ENCODE assay signal across 1 cellular context in the genomic region with DNA sequence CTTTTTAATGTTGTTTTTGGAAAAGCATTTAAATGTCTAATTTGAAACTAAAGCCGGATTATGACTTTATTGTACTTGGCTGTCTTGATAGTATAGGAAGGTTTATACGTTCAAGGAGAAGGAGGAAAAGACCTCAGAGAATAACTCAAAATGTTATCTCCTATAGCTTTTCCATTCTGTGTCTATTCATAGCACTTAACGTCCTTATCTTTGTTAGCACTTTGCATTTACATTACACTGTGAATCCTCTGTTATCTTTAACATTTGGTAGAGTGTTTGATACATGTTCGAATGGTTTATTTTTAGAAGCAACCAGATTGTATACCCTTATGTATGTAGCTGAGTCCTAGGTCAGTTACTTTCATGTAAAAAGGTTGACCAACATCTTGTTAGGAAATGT.
TF ChIP-seq lines count a peak whose summit lies in the region.

No MANE protein-coding gene starts in this region.

TF ChIP-seq in K562, 482 proteins besides CTCF, POLR2A, EP300 and RAD21 (continues in another document):
- no peak for TF ChIP-seq ZNF444 (CRISPR knock-in tag; IDR thresholded peaks at IDR 0.05)
- no peak; the same call in 1 of the 2 replicates for TF ChIP-seq CREM (IDR thresholded peaks at IDR 0.05; ENCODE audit: low read depth)
- TF ChIP-seq LARP7 (IDR thresholded peaks at IDR 0.05), result no peak
- TF ChIP-seq PHF20 (IDR thresholded peaks at IDR 0.05; ENCODE audit: partially characterized antibody), result no peak
- no peak for TF ChIP-seq BACH1 (tag; IDR thresholded peaks at IDR 0.05)
- no peak for TF ChIP-seq FOXK1 (CRISPR knock-in tag; IDR thresholded peaks at IDR 0.05; ENCODE audit: borderline replicate concordance)
- TF ChIP-seq OTX1 (CRISPR knock-in tag; IDR thresholded peaks at IDR 0.05), result no peak
- TF ChIP-seq ZNF3 (CRISPR knock-in tag; IDR thresholded peaks at IDR 0.05), result no peak
- TF ChIP-seq ZSCAN29 (IDR thresholded peaks at IDR 0.05), result no peak
- no peak for TF ChIP-seq SP1 (CRISPR knock-in tag; IDR thresholded peaks at IDR 0.05)
- TF ChIP-seq, protein P1, sequence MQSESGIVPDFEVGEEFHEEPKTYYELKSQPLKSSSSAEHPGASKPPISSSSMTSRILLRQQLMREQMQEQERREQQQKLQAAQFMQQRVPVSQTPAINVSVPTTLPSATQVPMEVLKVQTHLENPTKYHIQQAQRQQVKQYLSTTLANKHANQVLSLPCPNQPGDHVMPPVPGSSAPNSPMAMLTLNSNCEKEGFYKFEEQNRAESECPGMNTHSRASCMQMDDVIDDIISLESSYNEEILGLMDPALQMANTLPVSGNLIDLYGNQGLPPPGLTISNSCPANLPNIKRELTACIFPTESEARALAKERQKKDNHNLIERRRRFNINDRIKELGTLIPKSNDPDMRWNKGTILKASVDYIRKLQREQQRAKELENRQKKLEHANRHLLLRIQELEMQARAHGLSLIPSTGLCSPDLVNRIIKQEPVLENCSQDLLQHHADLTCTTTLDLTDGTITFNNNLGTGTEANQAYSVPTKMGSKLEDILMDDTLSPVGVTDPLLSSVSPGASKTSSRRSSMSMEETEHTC (IDR thresholded peaks at IDR 0.05), result no peak
- no peak for TF ChIP-seq MBD1 (CRISPR knock-in tag; IDR thresholded peaks at IDR 0.05)
- TF ChIP-seq, protein P2, sequence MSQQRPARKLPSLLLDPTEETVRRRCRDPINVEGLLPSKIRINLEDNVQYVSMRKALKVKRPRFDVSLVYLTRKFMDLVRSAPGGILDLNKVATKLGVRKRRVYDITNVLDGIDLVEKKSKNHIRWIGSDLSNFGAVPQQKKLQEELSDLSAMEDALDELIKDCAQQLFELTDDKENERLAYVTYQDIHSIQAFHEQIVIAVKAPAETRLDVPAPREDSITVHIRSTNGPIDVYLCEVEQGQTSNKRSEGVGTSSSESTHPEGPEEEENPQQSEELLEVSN (IDR thresholded peaks at IDR 0.05; ENCODE audit: borderline replicate concordance in 1 of 2, extremely low read depth in 1 of 2, insufficient read depth in 1 of 2, insufficient read length in 1 of 2, low read depth in 1 of 2, low read length in 1 of 2, poor library complexity in 1 of 2, severe bottlenecking in 1 of 2), result no peak
- no peak for TF ChIP-seq ZNF347 (CRISPR knock-in tag; IDR thresholded peaks at IDR 0.05; ENCODE audit: low read depth)
- no peak for TF ChIP-seq ASH1L (IDR thresholded peaks at IDR 0.05; ENCODE audit: borderline replicate concordance, low read depth, partially characterized antibody)
- TF ChIP-seq ZNF445 (CRISPR knock-in tag; IDR thresholded peaks at IDR 0.05; ENCODE audit: low read depth), result no peak
- no peak for TF ChIP-seq ZNF212 (CRISPR knock-in tag; IDR thresholded peaks at IDR 0.05)
- TF ChIP-seq ZNF398 (CRISPR knock-in tag; IDR thresholded peaks at IDR 0.05), result no peak
- TF ChIP-seq CBFB (CRISPR knock-in tag; IDR thresholded peaks at IDR 0.05), result no peak
- no peak for TF ChIP-seq ZNF133 (CRISPR knock-in tag; IDR thresholded peaks at IDR 0.05)
- no peak for TF ChIP-seq MBD2 (IDR thresholded peaks at IDR 0.05; ENCODE audit: borderline replicate concordance, low read depth)
- no peak for TF ChIP-seq EZH2 (IDR thresholded peaks at IDR 0.05; ENCODE audit: borderline replicate concordance, low read depth, low read length)
- no peak for TF ChIP-seq CEBPB (tag; IDR thresholded peaks at IDR 0.05)
- no peak for TF ChIP-seq MXD1 (CRISPR knock-in tag; IDR thresholded peaks at IDR 0.05; ENCODE audit: borderline replicate concordance, poor library complexity, severe bottlenecking)
- TF ChIP-seq KAT7 (CRISPR knock-in tag; IDR thresholded peaks at IDR 0.05; ENCODE audit: borderline replicate concordance), result no peak
- no peak for TF ChIP-seq ZNF655 (CRISPR knock-in tag; IDR thresholded peaks at IDR 0.05)
- TF ChIP-seq, protein P3, sequence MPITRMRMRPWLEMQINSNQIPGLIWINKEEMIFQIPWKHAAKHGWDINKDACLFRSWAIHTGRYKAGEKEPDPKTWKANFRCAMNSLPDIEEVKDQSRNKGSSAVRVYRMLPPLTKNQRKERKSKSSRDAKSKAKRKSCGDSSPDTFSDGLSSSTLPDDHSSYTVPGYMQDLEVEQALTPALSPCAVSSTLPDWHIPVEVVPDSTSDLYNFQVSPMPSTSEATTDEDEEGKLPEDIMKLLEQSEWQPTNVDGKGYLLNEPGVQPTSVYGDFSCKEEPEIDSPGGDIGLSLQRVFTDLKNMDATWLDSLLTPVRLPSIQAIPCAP (CRISPR knock-in tag; IDR thresholded peaks at IDR 0.05; ENCODE audit: borderline replicate concordance), result no peak
- no peak for TF ChIP-seq ATF7 (IDR thresholded peaks at IDR 0.05)
- peak; percentile 77 for TF ChIP-seq SMARCA4 (IDR thresholded peaks at IDR 0.05)
- no peak for TF ChIP-seq MTF1 (CRISPR knock-in tag; IDR thresholded peaks at IDR 0.05; ENCODE audit: borderline replicate concordance)
- TF ChIP-seq KLF10 (CRISPR knock-in tag; IDR thresholded peaks at IDR 0.05), result no peak
- TF ChIP-seq E2F3 (CRISPR knock-in tag; IDR thresholded peaks at IDR 0.05), result no peak
- TF ChIP-seq RERE (CRISPR knock-in tag; IDR thresholded peaks at IDR 0.05; ENCODE audit: borderline replicate concordance), result no peak
- no peak for TF ChIP-seq CHAMP1 (IDR thresholded peaks at IDR 0.05)
- no peak for TF ChIP-seq FUS (optimal IDR thresholded peaks at IDR 0.05; ENCODE audit: low read depth, low read length)
- no peak for TF ChIP-seq NFE2L1 (tag; IDR thresholded peaks at IDR 0.05; ENCODE audit: borderline replicate concordance, low read depth)
- TF ChIP-seq MEF2A (IDR thresholded peaks at IDR 0.05; ENCODE audit: control insufficient read depth, low read depth, low read length), result peak; percentile 98
- no peak for TF ChIP-seq HMG20A (CRISPR knock-in tag; conservative IDR thresholded peaks at IDR 0.05)
- no peak for TF ChIP-seq CCAR2 (IDR thresholded peaks at IDR 0.05; ENCODE audit: low read depth, low read length)
- no peak for TF ChIP-seq ZNF408 (CRISPR knock-in tag; IDR thresholded peaks at IDR 0.05; ENCODE audit: low read depth)
- TF ChIP-seq HMG20B (CRISPR knock-in tag; IDR thresholded peaks at IDR 0.05), result no peak
- TF ChIP-seq RAD51 (IDR thresholded peaks at IDR 0.05; ENCODE audit: borderline replicate concordance, low read depth), result no peak
- no peak for TF ChIP-seq SMAD3 (CRISPR knock-in tag; conservative IDR thresholded peaks at IDR 0.05)
- TF ChIP-seq RFX7 (CRISPR knock-in tag; IDR thresholded peaks at IDR 0.05), result no peak
- no peak for TF ChIP-seq RBFOX2 (IDR thresholded peaks at IDR 0.05; ENCODE audit: low read depth, low read length)
- no peak for TF ChIP-seq WHSC1 (IDR thresholded peaks at IDR 0.05; ENCODE audit: low read length)
- TF ChIP-seq CBX8 (IDR thresholded peaks at IDR 0.05; ENCODE audit: borderline replicate concordance, extremely low read depth, low read depth, low read length, poor library complexity, severe bottlenecking), result no peak
- no peak; the same call in 1 of the 2 replicates for TF ChIP-seq LCOR (CRISPR knock-in tag; IDR thresholded peaks at IDR 0.05)
- no peak for TF ChIP-seq DACH1 (IDR thresholded peaks at IDR 0.05; ENCODE audit: partially characterized antibody)
- no peak for TF ChIP-seq POLR2B (IDR thresholded peaks at IDR 0.05; ENCODE audit: low read depth, partially characterized antibody)
